In genomic region chr18:709771-710170, GRCh38 we compare ENCODE assay signal across 23 cellular contexts. TPM values are rescaled to one million over a fixed set of nuclear protein-coding genes. Genes with fewer than 3 reads are reported as not detected.
DNase-seq lines count a peak whose midpoint lies in the region; TF ChIP-seq lines count a peak whose summit lies in the region.
"Had no signal": no experiment of that assay in that cellular context is flagged by ENCODE, and none has a peak within 500 bp of the region (broad histone marks: within the 10 kb centered on the region; RNA-seq: fewer than 3 reads in every experiment).

No MANE protein-coding gene starts in this region.

- peaks cover 61% of the 10 kb centered on the region for H3K79me2 ChIP-seq in mammary epithelial cell (ENCODE audit: insufficient read depth, low read length)

- in situ Hi-C loops in mammary epithelial cell (cut with MboI; ENCODE audit: low sequenced_read_pairs in 2 of 2) = no loop called here

- peaks cover 4% of the 10 kb centered on the region for H3K36me3 ChIP-seq in mammary epithelial cell (ENCODE audit: insufficient read depth, low read length)
- H3K36me3 ChIP-seq: gastrocnemius medialis, neutrophil, thoracic aorta had no signal

- no peak overlapping the region for H3K4me3 ChIP-seq in mammary epithelial cell (replicated peaks in 1 of 3; ENCODE audit: insufficient read depth in 1 of 3, low read depth in 2 of 3, low read length in 3 of 3)
- H3K4me3 ChIP-seq in HFF-Myc (replicated peaks; ENCODE audit: low read depth, low read length) = 0 out of 2 replicates have a peak overlapping the region, but pooled peaks have one; percentile 97
- H3K4me3 ChIP-seq: gastrocnemius medialis, mucosa of descending colon, SJSA1, thoracic aorta had no signal

- H3K9me3 Mint-ChIP-seq in MCF 10A (ENCODE audit: unreplicated experiment) (no peaks in the 10 kb centered on the region), neural crest cell (no peaks in the 10 kb centered on the region)
- no peaks in the 10 kb centered on the region for H3K9me3 Mint-ChIP-seq in activated T-helper 2 cell treated with anti-CD3 and anti-CD28 coated beads, Interferon-gamma antibody, Interleukin-2, Interleukin-4, amounts not matched to agents 10 μg/mL and 5 μg/mL and 100 μg/mL, durations not matched to agents 14 hours and 24 hours and 36 hours
- H3K9me3 Mint-ChIP-seq: activated B cell treated with CpG ODN at 0.5 μM for 24 hours had no signal

- peak overlapping the region; percentile 16 for H3K4me3 Mint-ChIP-seq in MCF 10A (ENCODE audit: unreplicated experiment)
- H3K4me3 Mint-ChIP-seq in activated T-helper 2 cell treated with anti-CD3 and anti-CD28 coated beads, Interferon-gamma antibody, Interleukin-2, Interleukin-4, amounts not matched to agents 10 μg/mL and 5 μg/mL and 100 μg/mL, durations not matched to agents 14 hours and 24 hours and 36 hours (ENCODE audit: low read depth) = peak overlapping the region; percentile 14
- peak overlapping the region; percentile 51 for H3K4me3 Mint-ChIP-seq in neural crest cell
- H3K4me3 Mint-ChIP-seq: activated B cell treated with CpG ODN at 0.5 μM for 24 hours, T-helper 17 cell had no signal

- no peak overlapping the region for H2AFZ ChIP-seq in mammary epithelial cell (ENCODE audit: low read depth, low read length)

- H3K27me3 Mint-ChIP-seq in MCF 10A (ENCODE audit: insufficient read depth, unreplicated experiment) = no peaks in the 10 kb centered on the region
- H3K27me3 Mint-ChIP-seq in activated T-helper 2 cell treated with anti-CD3 and anti-CD28 coated beads, Interferon-gamma antibody, Interleukin-2, Interleukin-4, amounts not matched to agents 10 μg/mL and 5 μg/mL and 100 μg/mL, durations not matched to agents 14 hours and 24 hours and 36 hours (ENCODE audit: low read depth) = no peaks in the 10 kb centered on the region
- H3K27me3 Mint-ChIP-seq in neural crest cell (ENCODE audit: low read depth) = no peaks in the 10 kb centered on the region
- H3K27me3 Mint-ChIP-seq: T-helper 17 cell had no signal

- H3K9ac ChIP-seq in mammary epithelial cell (ENCODE audit: insufficient read depth, low read length) = no peak overlapping the region

- no peaks in the 10 kb centered on the region for H3K27me3 ChIP-seq in mammary epithelial cell (ENCODE audit: insufficient read depth, low read length)
- H3K27me3 ChIP-seq: gastrocnemius medialis, SJSA1 had no signal

- H3K4me2 ChIP-seq in mammary epithelial cell (ENCODE audit: insufficient read depth, low read depth, low read length) = no peak overlapping the region

- 92% methylated on average over 1 of the region's 1 CpG for WGBS in mammary epithelial cell (ENCODE audit: low coverage, missing lambda C conversion rate)

- H3K36me3 Mint-ChIP-seq in MCF 10A (ENCODE audit: insufficient read depth, unreplicated experiment) (peaks cover 43% of the 10 kb centered on the region), neural crest cell (ENCODE audit: low read depth) (peaks cover 6% of the 10 kb centered on the region)
- peaks cover 47% of the 10 kb centered on the region for H3K36me3 Mint-ChIP-seq in activated T-helper 2 cell treated with anti-CD3 and anti-CD28 coated beads, Interferon-gamma antibody, Interleukin-2, Interleukin-4, amounts not matched to agents 10 μg/mL and 5 μg/mL and 100 μg/mL, durations not matched to agents 14 hours and 24 hours and 36 hours (ENCODE audit: low read depth)

- BruUV-seq in MCF 10A (replicated peaks; lab: Mats Ljungman, UMichigan) = no TSS peak
- no TSS peak for BruUV-seq in mammary epithelial cell (replicated peaks; lab: Mats Ljungman, UMichigan)

- DNase-seq in MCF 10A (ENCODE audit: unreplicated experiment) (no peak), mammary epithelial cell (no peak), HFF-Myc (ENCODE audit: extremely low read depth, low read depth) (no peak), neural crest cell (ENCODE audit: low read depth, low spot score) (no peak), SKM-1 treated with dmso at 0.1 percent for 144 hours (lab: John Stamatoyannopoulos, UW; ENCODE audit: unreplicated experiment) (no peak), AG08395 (ENCODE audit: low spot score) (no peak)
- no peak for DNase-seq in activated T-helper 2 cell treated with anti-CD3 and anti-CD28 coated beads, Interferon-gamma antibody, Interleukin-2, Interleukin-4, amounts not matched to agents 10 μg/mL and 5 μg/mL and 100 μg/mL, durations not matched to agents 14 hours and 24 hours and 36 hours (ENCODE audit: low spot score)
- no peak for DNase-seq in stimulated activated CD4-positive, alpha-beta T cell treated with anti-CD3 and anti-CD28 coated beads, Interleukin-4, amount 100 ng/mL, for 24 hours
- DNase-seq: activated B cell treated with CpG ODN at 0.5 μM for 24 hours; activated CD8-positive, alpha-beta memory T cell treated with anti-CD3 and anti-CD28 coated beads for 24 hours; amniotic stem cell; central memory CD4-positive, alpha-beta T cell; dorsolateral prefrontal cortex; gastrocnemius medialis; KG1; mucosa of descending colon; NCI-H1048; NCI-H2029 treated with DMSO at 0.1 percent for 48 hours; NCI-H524 treated with DMSO at 0.1 percent for 48 hours; T-helper 17 cell had no signal

- H3K27ac Mint-ChIP-seq in MCF 10A (ENCODE audit: low read depth, unreplicated experiment) (no peak overlapping the region), neural crest cell (ENCODE audit: unreplicated experiment) (no peak overlapping the region)
- no peak overlapping the region for H3K27ac Mint-ChIP-seq in activated T-helper 2 cell treated with anti-CD3 and anti-CD28 coated beads, Interferon-gamma antibody, Interleukin-2, Interleukin-4, amounts not matched to agents 10 μg/mL and 5 μg/mL and 100 μg/mL, durations not matched to agents 14 hours and 24 hours and 36 hours
- H3K27ac Mint-ChIP-seq: activated B cell treated with CpG ODN at 0.5 μM for 24 hours had no signal

- TF ChIP-seq CTCF in MCF 10A (IDR thresholded peaks at IDR 0.05; ENCODE audit: unreplicated experiment) (no peak), mammary epithelial cell (conservative IDR thresholded peaks at IDR 0.05 in 1 of 2, IDR thresholded peaks at IDR 0.05 in 1 of 2; ENCODE audit: extremely low read depth in 1 of 2, insufficient read depth in 1 of 2, low read depth in 1 of 2, low read length in 2 of 2) (no peak), HFF-Myc (IDR thresholded peaks at IDR 0.05; ENCODE audit: low read depth, low read length, missing control alignments) (no peak), neural crest cell (conservative IDR thresholded peaks at IDR 0.05) (no peak)

- POLR2A ChIA-PET in MCF 10A (lab: Yijun Ruan, JAX) = interaction anchor here (1.9 kb wide), 1 partner anchor 52 kb away, joined by 5 read pairs; the partner anchor contains the start of gene TYMS

- H3K27ac ChIP-seq in mammary epithelial cell (ENCODE audit: insufficient read depth, low read depth, low read length) = no peak overlapping the region
- H3K27ac ChIP-seq: neutrophil, SJSA1, thoracic aorta had no signal

- H3K4me1 Mint-ChIP-seq in MCF 10A (ENCODE audit: insufficient read depth, unreplicated experiment) = peaks cover 11% of the 10 kb centered on the region
- H3K4me1 Mint-ChIP-seq in activated T-helper 2 cell treated with anti-CD3 and anti-CD28 coated beads, Interferon-gamma antibody, Interleukin-2, Interleukin-4, amounts not matched to agents 10 μg/mL and 5 μg/mL and 100 μg/mL, durations not matched to agents 14 hours and 24 hours and 36 hours (ENCODE audit: low read depth) = peaks cover 31% of the 10 kb centered on the region
- H3K4me1 Mint-ChIP-seq in neural crest cell = peaks cover 34% of the 10 kb centered on the region

- peaks cover 8% of the 10 kb centered on the region for H3K4me1 ChIP-seq in mammary epithelial cell (ENCODE audit: insufficient read depth, low read length)

- intact Hi-C loops in MCF 10A (cut with micrococcal nuclease) = loop anchor here (5.0 kb wide), 1 partner anchor 52 kb away; the partner anchor contains the start of gene TYMS
- intact Hi-C loops in mammary epithelial cell (cut with micrococcal nuclease) = loop anchor here (2.0 to 10.0 kb wide), 3 partner anchors 87 to 445 kb away; partner anchors contain the start of genes THOC1 and YES1
- intact Hi-C loops in activated T-helper 2 cell treated with anti-CD3 and anti-CD28 coated beads, Interferon-gamma antibody, Interleukin-2, Interleukin-4, amounts not matched to agents 10 μg/mL and 5 μg/mL and 100 μg/mL, durations not matched to agents 14 hours and 24 hours and 36 hours (cut with micrococcal nuclease) = loop anchor here (5.0 to 10.0 kb wide), 2 partner anchors 87 to 445 kb away; partner anchors contain the start of gene THOC1

- dilution Hi-C loops in mammary epithelial cell (cut with HindIII; ENCODE audit: low sequenced_read_pairs) = loop anchor here (5.0 kb wide), 1 partner anchor 47 kb away; no protein-coding TSS in a partner anchor

- H3K9me3 ChIP-seq in mammary epithelial cell (replicated peaks; ENCODE audit: insufficient read depth, low read length) = no peaks in the 10 kb centered on the region
- H3K9me3 ChIP-seq: gastrocnemius medialis, neutrophil, thoracic aorta had no signal

- CTCF ChIA-PET in MCF 10A (lab: Yijun Ruan, JAX) (interaction anchor here (0.5 to 6.5 kb wide), 7 partner anchors 23 to 954 kb away, joined by 3 to 31 read pairs (median 5); no protein-coding TSS in a partner anchor), mammary epithelial cell (lab: Charles Lee; ENCODE audit: low non-redundant PET) (no interaction called here)

- no peaks in the 10 kb centered on the region for H4K20me1 ChIP-seq in mammary epithelial cell (ENCODE audit: insufficient read depth, low read length)

RNA-seq across cellular contexts. Expression of gene ENOSF1, which starts 2.7 kb away (rescaled TPM):
- total RNA-seq in MCF 10A (2022) (106 and 111 TPM in 2 replicates), mammary epithelial cell (10 to 100 TPM; 24.5 to 78.7 TPM), neural crest cell (78.6 and 83.3 TPM in 2 replicates)
- polyA plus RNA-seq in mammary epithelial cell = 16.4 TPM
- polyA minus RNA-seq in mammary epithelial cell = 121 TPM
- 93.6 and 102 TPM in 2 replicates for total RNA-seq in activated T-helper 2 cell treated with anti-CD3 and anti-CD28 coated beads, Interferon-gamma antibody, Interleukin-2, Interleukin-4, amounts not matched to agents 10 μg/mL and 5 μg/mL and 100 μg/mL, durations not matched to agents 14 hours and 24 hours and 36 hours

RNA-seq across cellular contexts. Expression of gene TYMS, which starts 52.3 kb away (rescaled TPM):
- total RNA-seq in MCF 10A (2022) (22.4 and 57.0 TPM in 2 replicates), mammary epithelial cell (100 to 1,000 TPM in 1 of 2 donors, 1 to 10 TPM in 1; 6.8 to 114 TPM), neural crest cell (264 and 268 TPM in 2 replicates)
- polyA plus RNA-seq in mammary epithelial cell = 85.9 TPM
- 79.6 TPM for polyA minus RNA-seq in mammary epithelial cell
- 272 and 273 TPM in 2 replicates for total RNA-seq in activated T-helper 2 cell treated with anti-CD3 and anti-CD28 coated beads, Interferon-gamma antibody, Interleukin-2, Interleukin-4, amounts not matched to agents 10 μg/mL and 5 μg/mL and 100 μg/mL, durations not matched to agents 14 hours and 24 hours and 36 hours
